ENCODE assay signal across 8 cellular contexts in genomic region chr21:43775190-43775589, GRCh38. TPM values are rescaled to one million over a fixed set of nuclear protein-coding genes. Genes with fewer than 3 reads are reported as not detected.
DNase-seq lines count a peak whose midpoint lies in the region; ATAC-seq and TF ChIP-seq lines count a peak whose summit lies in the region.

No MANE protein-coding gene starts in this region.

- TF ChIP-seq CTCF in brain microvascular endothelial cell (IDR thresholded peaks at IDR 0.05; ENCODE audit: low read depth, low read length, missing control alignments): no peak
- no peak for TF ChIP-seq CTCF in upper lobe of left lung (IDR thresholded peaks at IDR 0.05)

- H2BK5ac ChIP-seq in mesenchymal stem cell (ENCODE audit: low read depth, low read length, poor library complexity, severe bottlenecking): no peak overlapping the region

- H4K91ac ChIP-seq in mesenchymal stem cell (ENCODE audit: low read length): no peak overlapping the region

- no peak overlapping the region for H2BK120ac ChIP-seq in mesenchymal stem cell (ENCODE audit: low read depth, low read length)

- H3K4ac ChIP-seq in mesenchymal stem cell (ENCODE audit: low read depth in 1 of 2, low read length in 2 of 2): peak overlapping the region in 1 of 2 experiments; percentile 43

- no peak for TF ChIP-seq EP300 in upper lobe of left lung (IDR thresholded peaks at IDR 0.05)

- H3K18ac ChIP-seq in mesenchymal stem cell (ENCODE audit: low read depth in 1 of 2, low read length in 2 of 2): no peak overlapping the region

- H3K9me3 ChIP-seq in mesenchymal stem cell (ENCODE audit: control insufficient read depth, low read length) (no peaks in the 10 kb centered on the region), upper lobe of left lung (no peaks in the 10 kb centered on the region)

- H3K27me3 ChIP-seq in brain microvascular endothelial cell (replicated peaks) (no peaks in the 10 kb centered on the region), mesenchymal stem cell (ENCODE audit: control insufficient read depth in 1 of 2, insufficient read depth in 1 of 2, low read length in 2 of 2) (no peaks in the 10 kb centered on the region), upper lobe of left lung (no peaks in the 10 kb centered on the region)

- peaks cover 8% of the 10 kb centered on the region for H3K79me1 ChIP-seq in mesenchymal stem cell (replicated peaks; ENCODE audit: low read length, poor library complexity, severe bottlenecking)

- H3K36me3 Mint-ChIP-seq in activated naive CD4-positive, alpha-beta T cell treated with anti-CD3 and anti-CD28 coated beads for 36 hours (ENCODE audit: low read depth): peaks cover 4% of the 10 kb centered on the region

- H3K27ac ChIP-seq in brain microvascular endothelial cell (no peak overlapping the region), mesenchymal stem cell (ENCODE audit: low read length, poor library complexity, severe bottlenecking) (no peak overlapping the region), upper lobe of left lung (peak overlapping the region; percentile 86 to 99 (median 92))

- no peak overlapping the region for H2AFZ ChIP-seq in mesenchymal stem cell (ENCODE audit: low read depth, low read length)

- intact Hi-C loops in activated naive CD4-positive, alpha-beta T cell treated with anti-CD3 and anti-CD28 coated beads for 36 hours (cut with micrococcal nuclease): loop anchor here (5.0 to 10.0 kb wide), 3 partner anchors 53 to 1250 kb away; partner anchors contain the start of genes HSF2BP and RRP1B

- CTCF ChIA-PET in activated naive CD4-positive, alpha-beta T cell treated with anti-CD3 and anti-CD28 coated beads for 36 hours (lab: Charles Lee): interaction anchor here (0.6 to 0.9 kb wide), 2 partner anchors 14 to 88 kb away, joined by 3 to 5 read pairs; partner anchors contain the start of gene RRP1

- no peak overlapping the region for H2AK5ac ChIP-seq in mesenchymal stem cell (ENCODE audit: low read length, severe bottlenecking)

- H3K23ac ChIP-seq in mesenchymal stem cell (ENCODE audit: low read length in 2 of 2): no peak overlapping the region

- peak overlapping the region; percentile 96 for H3K4me2 ChIP-seq in mesenchymal stem cell (ENCODE audit: low read length, poor library complexity, severe bottlenecking)

- H3K36me3 ChIP-seq in brain microvascular endothelial cell (replicated peaks) (peaks cover 17% of the 10 kb centered on the region), mesenchymal stem cell (ENCODE audit: control insufficient read depth in 1 of 2, insufficient read depth in 2 of 2, low read depth in 1 of 2, low read length in 2 of 2) (peaks cover 26% of the 10 kb centered on the region in 2 experiments), upper lobe of left lung (peaks cover 5 to 23% (median 18%) of the 10 kb centered on the region in 4 donors)

- H3K4me3 ChIP-seq in brain microvascular endothelial cell (ENCODE audit: low read depth, low read length) (peak overlapping the region; percentile 76), mesenchymal stem cell (ENCODE audit: insufficient read depth in 1 of 2, low read depth in 1 of 2, low read length in 2 of 2) (peak overlapping the region; percentile 37 to 98), upper lobe of left lung (peak overlapping the region in 3 of 4 donors; percentile 61 to 94 (median 93))

- no peaks in the 10 kb centered on the region for H3K9me3 Mint-ChIP-seq in activated naive CD4-positive, alpha-beta T cell treated with anti-CD3 and anti-CD28 coated beads for 36 hours

- H2BK12ac ChIP-seq in mesenchymal stem cell (ENCODE audit: low read length in 2 of 2): no peak overlapping the region

- H3K14ac ChIP-seq in mesenchymal stem cell (ENCODE audit: low read length in 2 of 2): no peak overlapping the region

- peaks cover 36% of the 10 kb centered on the region for H3K4me1 Mint-ChIP-seq in activated naive CD4-positive, alpha-beta T cell treated with anti-CD3 and anti-CD28 coated beads for 36 hours (ENCODE audit: low read depth)

- H3K27me3 Mint-ChIP-seq in activated naive CD4-positive, alpha-beta T cell treated with anti-CD3 and anti-CD28 coated beads for 36 hours (ENCODE audit: low read depth): no peaks in the 10 kb centered on the region

- no peak overlapping the region for H2BK15ac ChIP-seq in mesenchymal stem cell (ENCODE audit: low read depth, poor library complexity, severe bottlenecking)

- H3K27ac Mint-ChIP-seq in activated naive CD4-positive, alpha-beta T cell treated with anti-CD3 and anti-CD28 coated beads for 36 hours: peak overlapping the region; percentile 51

- in situ Hi-C loops in brain microvascular endothelial cell (cut with HindIII; ENCODE audit: low pct_ligation_motif_present, low sequenced_read_pairs): no loop called here

- no peak for DNase-seq in activated naive CD4-positive, alpha-beta T cell treated with anti-CD3 and anti-CD28 coated beads for 36 hours
- no peak for DNase-seq in activated naive CD4-positive, alpha-beta T cell treated with Interleukin-2 at 50 U/mL for 16 hours
- no peak for DNase-seq in brain microvascular endothelial cell
- no peak for DNase-seq in mesenchymal stem cell
- DNase-seq in upper lobe of left lung: peak in 1 of 2 donors; percentile 60

- H4K8ac ChIP-seq in mesenchymal stem cell (ENCODE audit: low read length): no peak overlapping the region

- H3K9ac ChIP-seq in mesenchymal stem cell (ENCODE audit: low read length): peak overlapping the region; percentile 94

- WGBS in mesenchymal stem cell: 81% methylated on average over 12 of the region's 12 CpGs
- WGBS in upper lobe of left lung, 2 donors: 67 to 75% methylated on average over 12 of the region's 12 CpGs

- H3K4me1 ChIP-seq in mesenchymal stem cell (ENCODE audit: control insufficient read depth, insufficient read depth, low read depth, low read length): peaks cover 22% of the 10 kb centered on the region
- peaks cover 9 to 27% (median 15%) of the 10 kb centered on the region in 4 donors for H3K4me1 ChIP-seq in upper lobe of left lung

- ATAC-seq in upper lobe of left lung (ENCODE audit: low FRiP score in 2 of 2) (no peak), HG03432 (IDR thresholded peaks at IDR 0.05; ENCODE audit: unreplicated experiment) (no peak), GM18517 (IDR thresholded peaks at IDR 0.05; ENCODE audit: unreplicated experiment) (no peak), HG03196 (IDR thresholded peaks at IDR 0.05; ENCODE audit: unreplicated experiment) (no peak)

- TF ChIP-seq POLR2A in upper lobe of left lung (IDR thresholded peaks at IDR 0.05): no peak

- peak overlapping the region; percentile 80 for H3K4me3 Mint-ChIP-seq in activated naive CD4-positive, alpha-beta T cell treated with anti-CD3 and anti-CD28 coated beads for 36 hours

RNA-seq across cellular contexts. Expression of gene CSTB, which starts 0.9 kb away (rescaled TPM):
- total RNA-seq in activated naive CD4-positive, alpha-beta T cell treated with anti-CD3 and anti-CD28 coated beads for 36 hours: 10 to 100 TPM; 22.8 to 23.0 TPM
- 276 TPM for polyA plus RNA-seq in mesenchymal stem cell (2013, experiment 1 of 2)
- 282 TPM for polyA plus RNA-seq in mesenchymal stem cell (2013, experiment 2 of 2)
- 100 to 1,000 TPM in 2 of 6 donors, 10 to 100 TPM in 4; 19.9 to 122 (median 51.3) TPM for total RNA-seq in upper lobe of left lung

RNA-seq across cellular contexts. Expression of gene RRP1, which starts 14.2 kb away (rescaled TPM):
- 10 to 100 TPM; 33.6 to 35.5 TPM for total RNA-seq in activated naive CD4-positive, alpha-beta T cell treated with anti-CD3 and anti-CD28 coated beads for 36 hours
- 14.5 TPM for polyA plus RNA-seq in mesenchymal stem cell (2013, experiment 1 of 2)
- polyA plus RNA-seq in mesenchymal stem cell (2013, experiment 2 of 2): 14.1 TPM
- total RNA-seq in upper lobe of left lung: 10 to 100 TPM; 12.0 to 25.1 (median 20.9) TPM

RNA-seq across cellular contexts. Expression of gene PDXK, which starts 56.3 kb away (rescaled TPM):
- total RNA-seq in activated naive CD4-positive, alpha-beta T cell treated with anti-CD3 and anti-CD28 coated beads for 36 hours: 100 to 1,000 TPM; 125 to 133 TPM
- 72.9 TPM for polyA plus RNA-seq in mesenchymal stem cell (2013, experiment 1 of 2)
- 72.1 TPM for polyA plus RNA-seq in mesenchymal stem cell (2013, experiment 2 of 2)
- 100 to 1,000 TPM; 105 to 301 (median 207) TPM for total RNA-seq in upper lobe of left lung

Comparison
In these comparisons a context has a peak if more than half of its experiments do, and no peak if none do; other contexts are left out.
1. H3K27ac ChIP-seq: peak in upper lobe of left lung (4 of 4); none in brain microvascular endothelial cell (single experiment) and mesenchymal stem cell (single experiment).
2. Peak in every context shown above with its lines, with median percentiles within 50 percentile points of each other: H3K4me3 ChIP-seq.